ENCODE assay signal across 7 cellular contexts in the genomic region with DNA sequence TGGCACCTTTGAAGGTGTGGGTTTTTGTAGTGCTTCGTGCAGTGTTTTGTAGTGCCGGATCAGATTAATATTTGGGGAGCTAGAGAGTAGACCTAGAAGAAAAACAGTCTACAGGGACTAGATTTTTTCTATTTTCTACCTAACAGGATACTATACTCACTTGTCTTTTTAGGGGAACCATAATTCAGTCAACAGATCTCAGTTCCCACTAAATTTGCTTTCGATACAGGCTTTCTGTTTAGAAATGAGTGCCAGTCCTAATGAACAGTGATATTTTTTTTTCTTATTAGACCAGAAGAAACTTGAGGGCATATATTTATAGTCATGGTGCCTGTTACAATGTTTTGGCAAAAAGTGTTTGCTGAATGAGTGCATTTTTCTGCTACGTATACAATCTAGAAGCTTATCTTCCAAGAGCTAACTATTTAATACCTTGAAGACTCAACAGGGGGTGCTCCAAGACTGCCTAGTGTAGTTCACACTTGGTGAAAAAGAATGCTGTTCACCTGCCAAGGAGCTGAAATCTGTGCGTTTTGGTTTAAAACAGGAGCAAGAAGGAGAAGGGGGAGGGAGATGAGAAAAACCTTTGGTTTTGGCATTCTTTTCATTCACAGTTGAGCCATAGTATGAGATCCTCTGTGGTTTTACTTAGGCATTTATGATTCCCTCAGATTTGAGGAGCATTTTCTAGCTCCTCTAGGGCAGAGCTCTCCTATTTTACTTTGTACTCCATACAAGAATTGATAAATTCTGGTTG. TPM values are rescaled to one million over a fixed set of nuclear protein-coding genes. Genes with fewer than 3 reads are reported as not detected.
DNase-seq lines count a peak whose midpoint lies in the region; ATAC-seq and TF ChIP-seq lines count a peak whose summit lies in the region.

No MANE protein-coding gene starts in this region.

- no peak overlapping the region for H3K4me2 ChIP-seq in H9 (ENCODE audit: insufficient read depth, insufficient read length, low read length)

- no peak overlapping the region for H2BK20ac ChIP-seq in H9 (ENCODE audit: low read depth, low read length, poor library complexity, severe bottlenecking)

- TF ChIP-seq CTCF in H9 (conservative IDR thresholded peaks at IDR 0.05) = peak; percentile 81

- no peaks in the 10 kb centered on the region for H3K79me1 ChIP-seq in H9 (ENCODE audit: insufficient read depth, low read depth, low read length, poor library complexity, severe bottlenecking)

- no peak overlapping the region for H3K14ac ChIP-seq in H9 (ENCODE audit: insufficient read depth, low read length)

- no peak overlapping the region for H2BK15ac ChIP-seq in H9 (ENCODE audit: low read depth, low read length)

- no CpG with 5 or more reads among the region's 5 CpGs for WGBS in H9 (ENCODE audit: extremely low coverage, insufficient read length, low lambda C conversion rate)

- no peak overlapping the region for H2BK5ac ChIP-seq in H9 (ENCODE audit: insufficient read length, low read length)

- H3K9me3 ChIP-seq in H9 (ENCODE audit: control insufficient read depth, low read depth, low read length) = no peaks in the 10 kb centered on the region

- H3K27ac Mint-ChIP-seq in H9 = no peak overlapping the region
- H3K27ac Mint-ChIP-seq in stimulated activated memory B cell treated with anti-CD40 and anti-IgM and Interleukin-4, amounts not matched to agents 10 μg/mL and 1 μg/mL and 100 μg/mL, for 72 hours = no peak overlapping the region

- peaks cover 11 to 12% of the 10 kb centered on the region in 2 experiments for H3K9me3 Mint-ChIP-seq in H9
- H3K9me3 Mint-ChIP-seq in stimulated activated memory B cell treated with anti-CD40 and anti-IgM and Interleukin-4, amounts not matched to agents 10 μg/mL and 1 μg/mL and 100 μg/mL, for 72 hours = peaks cover 9% of the 10 kb centered on the region

- DNase-seq in Daoy (ENCODE audit: low read depth) = peak; percentile 39
- no peak for DNase-seq in H9
- DNase-seq in NCI-H2171 treated with DMSO at 0.1 percent for 48 hours (lab: John Stamatoyannopoulos, UW) = peak; percentile 50
- DNase-seq in astrocyte of the hippocampus (ENCODE audit: low read depth, low spot score) = peak; percentile 92
- DNase-seq in iPS DF 4.7 (ENCODE audit: extremely low read depth, low spot score) = peak; percentile 33

- no peak overlapping the region for H2AK5ac ChIP-seq in H9 (ENCODE audit: insufficient read length, low read length)

- no peak overlapping the region for H2BK120ac ChIP-seq in H9 (ENCODE audit: low read depth, low read length, poor library complexity, severe bottlenecking)

- H4K20me1 ChIP-seq in H9 (ENCODE audit: control insufficient read depth, insufficient read depth, insufficient read length) = no peaks in the 10 kb centered on the region

- H3K36me3 Mint-ChIP-seq in H9 (ENCODE audit: insufficient read depth in 1 of 3, low read depth in 3 of 3) = peaks cover 0 to 4% (median 0%) of the 10 kb centered on the region in 3 experiments; a peak in 1 of 7 replicates
- H3K36me3 Mint-ChIP-seq in stimulated activated memory B cell treated with anti-CD40 and anti-IgM and Interleukin-4, amounts not matched to agents 10 μg/mL and 1 μg/mL and 100 μg/mL, for 72 hours = no peaks in the 10 kb centered on the region

- peaks cover 9% of the 10 kb centered on the region for H3K27me3 Mint-ChIP-seq in H9 (ENCODE audit: low read depth)
- peaks cover 77% of the 10 kb centered on the region for H3K27me3 Mint-ChIP-seq in stimulated activated memory B cell treated with anti-CD40 and anti-IgM and Interleukin-4, amounts not matched to agents 10 μg/mL and 1 μg/mL and 100 μg/mL, for 72 hours

- no peak overlapping the region for H3K56ac ChIP-seq in H9 (ENCODE audit: insufficient read length, low read depth, low read length)

- no peak overlapping the region for H3K9ac ChIP-seq in H9 (ENCODE audit: extremely low read depth, insufficient read length, low read length)

- no peak overlapping the region for H3K23ac ChIP-seq in H9 (ENCODE audit: insufficient read length, low read depth, low read length)

- peak; percentile 45 for ATAC-seq in stimulated activated memory B cell treated with anti-CD40 and anti-IgM and Interleukin-4, amounts not matched to agents 10 μg/mL and 1 μg/mL and 100 μg/mL, for 72 hours
- ATAC-seq in GM21360 (IDR thresholded peaks at IDR 0.05; ENCODE audit: unreplicated experiment) = no peak

- H3K4ac ChIP-seq in H9 (ENCODE audit: low read depth, low read length) = no peak overlapping the region

- no peak overlapping the region for H4K5ac ChIP-seq in H9 (ENCODE audit: insufficient read length, low read depth, low read length)

- no peak overlapping the region for H2AFZ ChIP-seq in H9 (ENCODE audit: low read length)

- no peak overlapping the region for H4K8ac ChIP-seq in H9 (replicated peaks; ENCODE audit: insufficient read length, low read depth, low read length)

- H3K18ac ChIP-seq in H9 (ENCODE audit: insufficient read length, low read depth, low read length) = no peak overlapping the region

- H3K27ac ChIP-seq in H9 (ENCODE audit: insufficient read length, low read depth, low read length) = no peak overlapping the region

- no peaks in the 10 kb centered on the region for H3K4me1 ChIP-seq in H9 (ENCODE audit: insufficient read depth, low read length)

- no peaks in the 10 kb centered on the region for H3K27me3 ChIP-seq in H9 (ENCODE audit: insufficient read depth, low read length)

- no peak overlapping the region for H2BK12ac ChIP-seq in H9 (ENCODE audit: insufficient read length, low read depth, low read length)

- H3K23me2 ChIP-seq in H9 (ENCODE audit: insufficient read length, low read depth, low read length, poor library complexity, severe bottlenecking) = no peaks in the 10 kb centered on the region

- H3T11ph ChIP-seq in H9 (ENCODE audit: low read length) = no peak overlapping the region

- no peak overlapping the region for H4K91ac ChIP-seq in H9 (ENCODE audit: insufficient read length, low read depth, low read length)

- H3K79me2 ChIP-seq in H9 (ENCODE audit: insufficient read depth, low read length) = no peaks in the 10 kb centered on the region

- H3K4me1 Mint-ChIP-seq in H9 = peaks cover 2 to 8% of the 10 kb centered on the region in 2 experiments; a peak in 3 of 4 replicates
- H3K4me1 Mint-ChIP-seq in stimulated activated memory B cell treated with anti-CD40 and anti-IgM and Interleukin-4, amounts not matched to agents 10 μg/mL and 1 μg/mL and 100 μg/mL, for 72 hours = no peaks in the 10 kb centered on the region

- H3K4me3 Mint-ChIP-seq in H9 = no peak overlapping the region
- H3K4me3 Mint-ChIP-seq in stimulated activated memory B cell treated with anti-CD40 and anti-IgM and Interleukin-4, amounts not matched to agents 10 μg/mL and 1 μg/mL and 100 μg/mL, for 72 hours = no peak overlapping the region

RNA-seq across cellular contexts. Expression of a gene that starts 44.9 kb away (rescaled TPM):
- total RNA-seq in Daoy (2014; rRNA removed; shearing (Covaris generic)) = not detected in 2 replicates
- not detected in 2 replicates for total RNA-seq in H9 (2021)
